8 cellular contexts compared by ENCODE assay signal in genomic region chr2:62196278-62196901, GRCh38. TPM values are rescaled to one million over a fixed set of nuclear protein-coding genes. Genes with fewer than 3 reads are reported as not detected.
A peak's percentile ranks its signal among the peaks of the same experiment; 100 is the strongest.
DNase-seq lines count a peak whose midpoint lies in the region; ATAC-seq and TF ChIP-seq lines count a peak whose summit lies in the region.

No MANE protein-coding gene starts in this region.

- no TSS peak for BruUV-seq in Calu3 (replicated peaks; lab: Mats Ljungman, UMichigan)

- DNase-seq in Calu3 = peak; percentile 59
- DNase-seq in activated CD4-positive, alpha-beta T cell treated with anti-CD3 and anti-CD28 coated beads, Interleukin-2, amount 10 ng/mL, durations not matched to agents 7 days and 5 days = peak; percentile 69
- DNase-seq in stimulated activated CD8-positive, alpha-beta memory T cell treated with anti-CD3 and anti-CD28 coated beads, Interleukin-2, amount 100 ng/mL, for 48 hours (ENCODE audit: low read depth in 2 of 2) = peak; percentile 45 to 48
- DNase-seq in NCI-H774 (lab: John Stamatoyannopoulos, UW) = no peak

- ATAC-seq in GM21619 (IDR thresholded peaks at IDR 0.05; ENCODE audit: unreplicated experiment) = peak; percentile 6

- no peak for TF ChIP-seq CTCF in Calu3 (IDR thresholded peaks at IDR 0.05; ENCODE audit: unreplicated experiment)
- no peak for TF ChIP-seq CTCF in KMS-11 (conservative IDR thresholded peaks at IDR 0.05; ENCODE audit: low read depth, low read length)

- peak overlapping the region; percentile 77 for H3K27ac ChIP-seq in KMS-11
- H3K27ac ChIP-seq in ectodermal cell (ENCODE audit: insufficient read depth, low read depth, low read length, poor library complexity, severe bottlenecking) = peak overlapping the region; percentile 81
- H3K27ac ChIP-seq in mesodermal cell (ENCODE audit: low read depth, low read length, severe bottlenecking) = peak overlapping the region; percentile 59

- intact Hi-C loops in Calu3 (cut with micrococcal nuclease; ENCODE audit: unreplicated experiment) = loop anchor here (5.0 kb wide), 4 partner anchors 96 to 211 kb away; no protein-coding TSS in a partner anchor

- H3K36me3 ChIP-seq in KMS-11 (ENCODE audit: insufficient read depth) = no peaks in the 10 kb centered on the region
- H3K36me3 ChIP-seq in ectodermal cell (ENCODE audit: control insufficient read depth, insufficient read depth, low read length) = no peaks in the 10 kb centered on the region
- no peaks in the 10 kb centered on the region for H3K36me3 ChIP-seq in mesodermal cell (ENCODE audit: control insufficient read depth, insufficient read depth, low read length)

- POLR2A ChIA-PET in activated CD4-positive, alpha-beta T cell treated with anti-CD3 and anti-CD28 coated beads, Interleukin-2, amount 10 ng/mL, durations not matched to agents 7 days and 5 days (lab: Charles Lee) = interaction anchor here (1.0 kb wide), 1 partner anchor 106 kb away, joined by 7 read pairs; no protein-coding TSS in a partner anchor

- peaks cover 47% of the 10 kb centered on the region for H3K79me2 ChIP-seq in KMS-11 (ENCODE audit: insufficient read depth, low read depth)

- H3K27me3 ChIP-seq in KMS-11 (ENCODE audit: insufficient read depth, low read depth) (no peaks in the 10 kb centered on the region), ectodermal cell (ENCODE audit: control insufficient read depth, insufficient read depth, low read length, poor library complexity, severe bottlenecking) (no peaks in the 10 kb centered on the region)

- H3K27me3 Mint-ChIP-seq in Calu3 (ENCODE audit: unreplicated experiment) = peaks cover 18% of the 10 kb centered on the region
- H3K27me3 Mint-ChIP-seq in activated CD4-positive, alpha-beta T cell treated with anti-CD3 and anti-CD28 coated beads, Interleukin-2, amount 10 ng/mL, durations not matched to agents 7 days and 5 days = peaks cover 3% of the 10 kb centered on the region

- H3K4me1 Mint-ChIP-seq in Calu3 (ENCODE audit: low read depth, unreplicated experiment) = peaks cover 27% of the 10 kb centered on the region
- peaks cover 50% of the 10 kb centered on the region for H3K4me1 Mint-ChIP-seq in activated CD4-positive, alpha-beta T cell treated with anti-CD3 and anti-CD28 coated beads, Interleukin-2, amount 10 ng/mL, durations not matched to agents 7 days and 5 days

- H3K4me3 ChIP-seq in KMS-11 (IDR thresholded peaks at IDR 0.05; ENCODE audit: insufficient read depth, low read depth, low read length) = no peak overlapping the region
- peak overlapping the region; percentile 70 for H3K4me3 ChIP-seq in ectodermal cell (ENCODE audit: insufficient read depth, low read depth, low read length)
- peak overlapping the region; percentile 96 for H3K4me3 ChIP-seq in mesodermal cell (ENCODE audit: extremely low read depth, insufficient read depth, low read length, poor library complexity, severe bottlenecking)

- peak overlapping the region; percentile 43 for H3K4me2 ChIP-seq in KMS-11

- no peaks in the 10 kb centered on the region for H3K9me3 Mint-ChIP-seq in Calu3 (ENCODE audit: low read depth, unreplicated experiment)
- H3K9me3 Mint-ChIP-seq in activated CD4-positive, alpha-beta T cell treated with anti-CD3 and anti-CD28 coated beads, Interleukin-2, amount 10 ng/mL, durations not matched to agents 7 days and 5 days = peaks cover 2% of the 10 kb centered on the region

- H3K9me3 ChIP-seq in ectodermal cell (ENCODE audit: control insufficient read depth, low read length) = no peaks in the 10 kb centered on the region
- H3K9me3 ChIP-seq in mesodermal cell (ENCODE audit: control insufficient read depth, low read length) = no peaks in the 10 kb centered on the region

- H3K27ac Mint-ChIP-seq in Calu3 (ENCODE audit: unreplicated experiment) = peak overlapping the region; percentile 73
- peak overlapping the region; percentile 97 for H3K27ac Mint-ChIP-seq in activated CD4-positive, alpha-beta T cell treated with anti-CD3 and anti-CD28 coated beads, Interleukin-2, amount 10 ng/mL, durations not matched to agents 7 days and 5 days

- CTCF ChIA-PET in Calu3 (lab: Charles Lee) = interaction anchor here (0.7 kb wide), 1 partner anchor 109 kb away, joined by 3 read pairs; no protein-coding TSS in a partner anchor
- CTCF ChIA-PET in activated CD4-positive, alpha-beta T cell treated with anti-CD3 and anti-CD28 coated beads, Interleukin-2, amount 10 ng/mL, durations not matched to agents 7 days and 5 days (lab: Charles Lee) = interaction anchor here (1.0 to 1.4 kb wide), 2 partner anchors 38 to 135 kb away, joined by 3 to 4 read pairs; no protein-coding TSS in a partner anchor

- H3K4me1 ChIP-seq in KMS-11 (ENCODE audit: low read depth, poor library complexity, severe bottlenecking) (peaks cover 36% of the 10 kb centered on the region), ectodermal cell (ENCODE audit: control insufficient read depth, insufficient read depth, low read length) (peaks cover 7% of the 10 kb centered on the region), mesodermal cell (ENCODE audit: control insufficient read depth, insufficient read depth, low read length, poor library complexity, severe bottlenecking) (no peaks in the 10 kb centered on the region)

- peaks cover 35% of the 10 kb centered on the region for H4K20me1 ChIP-seq in KMS-11 (ENCODE audit: insufficient read depth)

- WGBS in ectodermal cell, 2 experiments = 0% methylated on average over 63 of the region's 63 CpGs
- WGBS in mesodermal cell (ENCODE audit: insufficient coverage in 2 of 2), 2 experiments = 0% methylated on average over 15 to 50 of the region's 63 CpGs

- H2AFZ ChIP-seq in KMS-11 (ENCODE audit: low read depth) = peak overlapping the region; percentile 88

- H3K4me3 Mint-ChIP-seq in Calu3 (ENCODE audit: low read depth, unreplicated experiment) = peak overlapping the region; percentile 77
- peak overlapping the region; percentile 89 for H3K4me3 Mint-ChIP-seq in activated CD4-positive, alpha-beta T cell treated with anti-CD3 and anti-CD28 coated beads, Interleukin-2, amount 10 ng/mL, durations not matched to agents 7 days and 5 days

- H3K36me3 Mint-ChIP-seq in Calu3 (ENCODE audit: insufficient read depth, unreplicated experiment) = peaks cover 35% of the 10 kb centered on the region
- peaks cover 12% of the 10 kb centered on the region for H3K36me3 Mint-ChIP-seq in activated CD4-positive, alpha-beta T cell treated with anti-CD3 and anti-CD28 coated beads, Interleukin-2, amount 10 ng/mL, durations not matched to agents 7 days and 5 days (ENCODE audit: low read depth)

- peak overlapping the region; percentile 84 for H3K9ac ChIP-seq in KMS-11

RNA-seq across cellular contexts. Expression of gene B3GNT2, which starts 0.5 kb away (rescaled TPM):
- total RNA-seq in Calu3 (2022) = 23.8 and 27.0 TPM in 2 replicates
- total RNA-seq in activated CD4-positive, alpha-beta T cell treated with anti-CD3 and anti-CD28 coated beads, Interleukin-2, amount 10 ng/mL, durations not matched to agents 7 days and 5 days = 10 to 100 TPM; 28.0 to 30.6 TPM
- polyA plus RNA-seq in ectodermal cell (2013, experiment 1 of 4) = 49.0 TPM
- polyA plus RNA-seq in ectodermal cell (2013, experiment 2 of 4) = 68.3 TPM
- polyA plus RNA-seq in ectodermal cell (2013, experiment 3 of 4) = 43.1 TPM
- 45.8 TPM for polyA plus RNA-seq in ectodermal cell (2013, experiment 4 of 4)
- 21.4 TPM for polyA plus RNA-seq in mesodermal cell (2013, experiment 1 of 2)
- 19.4 TPM for polyA plus RNA-seq in mesodermal cell (2013, experiment 2 of 2)
